In the genomic region with DNA sequence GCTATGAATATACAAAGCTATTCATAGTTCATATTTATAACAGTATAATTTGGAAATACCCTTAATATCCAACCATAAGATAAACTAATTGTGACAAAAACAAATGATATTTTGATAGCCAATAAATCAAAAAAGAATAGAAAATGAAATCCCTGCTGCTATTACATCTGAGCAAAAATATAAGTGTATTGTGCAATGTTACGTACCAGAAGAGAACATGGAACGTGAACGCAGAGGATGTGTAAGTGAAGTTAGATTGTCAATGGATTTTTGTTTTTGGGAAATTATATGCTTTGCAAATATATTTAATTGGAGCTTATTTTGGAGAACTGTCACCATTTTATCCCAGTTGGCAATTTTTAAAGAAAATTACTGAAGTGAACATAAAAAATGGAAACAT, we compare ENCODE assay signal across 20 cellular contexts.
"Had no signal": no experiment of that assay in that cellular context is flagged by ENCODE, and none has a peak within 500 bp of the region (broad histone marks: within the 10 kb centered on the region; RNA-seq: fewer than 3 reads in every experiment).

No MANE protein-coding gene starts in this region.

- H3K4me3 ChIP-seq: coronary artery, dorsolateral prefrontal cortex, esophagus muscularis mucosa, gastroesophageal sphincter, heart left ventricle, hepatocyte, left lung, lower lobe of right lung, mucosa of descending colon had no signal

- H3K27ac ChIP-seq: coronary artery, dorsolateral prefrontal cortex, esophagus muscularis mucosa, foreskin keratinocyte, gastroesophageal sphincter, lower lobe of right lung had no signal

- H3K4me2 ChIP-seq: hepatocyte had no signal

- ATAC-seq: foreskin keratinocyte, gastroesophageal sphincter, heart left ventricle, left lung, left ventricle myocardium superior, lower lobe of right lung, mucosa of descending colon had no signal

- H3K27me3 ChIP-seq: dorsolateral prefrontal cortex, esophagus muscularis mucosa, foreskin keratinocyte, gastroesophageal sphincter, heart left ventricle, hepatocyte, left lung had no signal

- H3K9me3 ChIP-seq: esophagus muscularis mucosa, gastroesophageal sphincter, left lung, lower lobe of right lung had no signal

- H3K36me3 ChIP-seq: esophagus muscularis mucosa, gastroesophageal sphincter, left lung, lower lobe of right lung had no signal

- DNase-seq: dermis blood vessel endothelial cell; dorsolateral prefrontal cortex; effector CD4-positive, alpha-beta T cell; effector memory CD4-positive, alpha-beta T cell; foreskin keratinocyte; heart left ventricle; hypothalamus; immature natural killer cell; islet precursor cell; kidney; kidney glomerular epithelial cell; left lung; left ventricle myocardium superior; lower lobe of right lung; mesenchymal stem cell; mucosa of descending colon had no signal

- H3K4me1 ChIP-seq: foreskin keratinocyte, gastroesophageal sphincter had no signal

- H2AFZ ChIP-seq: hepatocyte had no signal
